ENCODE assay signal across 8 cellular contexts in genomic region chr12:103929909-103930786, GRCh38. TPM values are rescaled to one million over a fixed set of nuclear protein-coding genes. Genes with fewer than 3 reads are reported as not detected.
DNase-seq lines count a peak whose midpoint lies in the region; ATAC-seq and TF ChIP-seq lines count a peak whose summit lies in the region.

TSS of gene HSP90B1 (plus strand) at chr12:103930410. CDS start at chr12:103930516, 106 bp downstream.

- TF ChIP-seq POLR2A in GM19099 (IDR thresholded peaks at IDR 0.05; ENCODE audit: extremely low read depth, insufficient read length, low read depth): peak; percentile 96

- DNase-seq in AG20443 (ENCODE audit: low spot score) (peak; percentile 99), NCI-H510A (lab: John Stamatoyannopoulos, UW) (peak; percentile 99), cerebellum (ENCODE audit: low spot score) (peak; percentile 98), islet precursor cell (peak; percentile 100)
- peak; percentile 99 for DNase-seq in activated CD4-positive, alpha-beta T cell treated with anti-CD3 and anti-CD28 coated beads for 1 hour
- DNase-seq in stimulated activated CD4-positive, alpha-beta T cell treated with anti-CD3 and anti-CD28 coated beads, Interleukin-12 subunit alpha, Interleukin-12 subunit beta, amount 100 ng/mL, for 48 hours (ENCODE audit: low read depth in 2 of 3, low spot score in 1 of 3): peak; percentile 98 to 100 (median 99)

- peak; percentile 70 for ATAC-seq in HG03432 (IDR thresholded peaks at IDR 0.05; ENCODE audit: unreplicated experiment)

RNA-seq across cellular contexts. Expression of gene HSP90B1, which starts in this region (rescaled TPM):
- 165 TPM for total RNA-seq in cerebellum

Comparison
In these comparisons a context has a peak if more than half of its experiments do, and no peak if none do; other contexts are left out.
1. Peak in every context shown above with its lines: DNase-seq and ATAC-seq.